Comparison of ENCODE assay signal across 8 cellular contexts in the genomic region with DNA sequence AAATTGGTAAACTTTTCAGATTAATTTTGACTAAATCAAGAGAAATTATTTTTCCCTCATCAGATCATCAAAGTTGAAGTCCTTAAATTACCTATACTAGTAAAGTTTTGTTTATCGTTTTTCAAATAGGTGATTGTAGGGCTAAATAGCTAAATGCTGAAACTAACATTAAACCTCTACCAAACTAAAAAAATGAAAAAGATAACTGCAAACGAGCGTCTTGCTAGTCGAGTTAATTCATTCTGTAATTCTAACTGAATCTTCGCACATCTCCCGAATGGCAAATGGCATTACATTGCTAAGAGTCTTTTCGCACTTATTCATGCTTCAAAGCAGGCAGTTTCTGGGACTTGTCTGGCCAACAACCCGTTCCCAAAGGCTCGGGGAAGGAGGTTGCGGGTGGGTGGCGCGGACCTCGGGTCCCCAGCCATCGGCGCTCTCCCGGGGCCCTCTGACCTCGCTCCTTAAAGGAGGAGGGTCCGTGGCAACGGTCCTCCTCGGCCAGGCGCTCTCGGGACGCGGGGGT. TPM values are rescaled to one million over a fixed set of nuclear protein-coding genes. Genes with fewer than 3 reads are reported as not detected.
DNase-seq lines count a peak whose midpoint lies in the region; ATAC-seq and TF ChIP-seq lines count a peak whose summit lies in the region.

No MANE protein-coding gene starts in this region.

- peak overlapping the region; percentile 74 for H3K4me3 ChIP-seq in Caco-2 (ENCODE audit: low read depth, low read length)
- H3K4me3 ChIP-seq in ectodermal cell (ENCODE audit: insufficient read depth, low read depth, low read length): peak overlapping the region; percentile 59
- no peak overlapping the region for H3K4me3 ChIP-seq in naive thymus-derived CD4-positive, alpha-beta T cell (ENCODE audit: low read length)

- TF ChIP-seq CTCF in Caco-2 (IDR thresholded peaks at IDR 0.05; ENCODE audit: insufficient read depth in 1 of 2, low read depth in 1 of 2, low read length in 1 of 2, severe bottlenecking in 1 of 2, unreplicated experiment in 1 of 2) (no peak), GM13976 (IDR thresholded peaks at IDR 0.05; ENCODE audit: borderline replicate concordance, control extremely low read depth, extremely low read depth, insufficient read depth, missing control alignments) (no peak)

- POLR2A ChIA-PET in Caco-2 (lab: Charles Lee): no interaction called here
- POLR2A ChIA-PET in naive thymus-derived CD4-positive, alpha-beta T cell (lab: Charles Lee): no interaction called here

- no peak for DNase-seq in Caco-2
- DNase-seq in M059J (ENCODE audit: low read depth): peak; percentile 59
- no peak for DNase-seq in naive thymus-derived CD4-positive, alpha-beta T cell
- no peak for DNase-seq in NCI-H187 (lab: John Stamatoyannopoulos, UW)
- DNase-seq in GM13976 (ENCODE audit: low spot score): no peak
- no peak for DNase-seq in SW 1271 (lab: John Stamatoyannopoulos, UW)

- in situ Hi-C loops in GM13976 (cut with MboI; ENCODE audit: low sequenced_read_pairs, unreplicated experiment): no loop called here

- H3K27ac ChIP-seq in ectodermal cell (ENCODE audit: insufficient read depth, low read depth, low read length, poor library complexity, severe bottlenecking): no peak overlapping the region
- H3K27ac ChIP-seq in naive thymus-derived CD4-positive, alpha-beta T cell (ENCODE audit: low read depth, low read length): no peak overlapping the region

- H3K27me3 ChIP-seq in Caco-2 (replicated peaks; ENCODE audit: control insufficient read depth, insufficient read depth, low read length) (no peaks in the 10 kb centered on the region), ectodermal cell (ENCODE audit: control insufficient read depth, insufficient read depth, low read length, poor library complexity, severe bottlenecking) (peaks cover 59% of the 10 kb centered on the region)
- H3K27me3 ChIP-seq in naive thymus-derived CD4-positive, alpha-beta T cell (ENCODE audit: control insufficient read depth in 2 of 2, insufficient read depth in 2 of 2, low read length in 2 of 2): peaks cover 0 to 12% of the 10 kb centered on the region in 2 donors

- H3K4me1 ChIP-seq in Caco-2 (no peaks in the 10 kb centered on the region), ectodermal cell (ENCODE audit: control insufficient read depth, insufficient read depth, low read length) (no peaks in the 10 kb centered on the region)
- H3K4me1 ChIP-seq in naive thymus-derived CD4-positive, alpha-beta T cell (ENCODE audit: control insufficient read depth in 2 of 2, insufficient read depth in 2 of 2, low read length in 2 of 2): no peaks in the 10 kb centered on the region

- peaks cover 10% of the 10 kb centered on the region for H3K27me3 Mint-ChIP-seq in Caco-2 (ENCODE audit: insufficient read depth, unreplicated experiment)
- peaks cover 62 to 81% (median 64%) of the 10 kb centered on the region in 5 donors for H3K27me3 Mint-ChIP-seq in naive thymus-derived CD4-positive, alpha-beta T cell

- no TSS peak for BruUV-seq in Caco-2 (replicated peaks; lab: Mats Ljungman, UMichigan)

- no peaks in the 10 kb centered on the region for H3K4me1 Mint-ChIP-seq in Caco-2 (ENCODE audit: low read depth, unreplicated experiment)
- peaks cover 0 to 17% (median 11%) of the 10 kb centered on the region in 7 donors for H3K4me1 Mint-ChIP-seq in naive thymus-derived CD4-positive, alpha-beta T cell

- intact Hi-C loops in Caco-2 (cut with micrococcal nuclease; ENCODE audit: unreplicated experiment): loop anchor here (5.0 kb wide), 2 partner anchors 49 to 136 kb away; no protein-coding TSS in a partner anchor
- intact Hi-C loops in naive thymus-derived CD4-positive, alpha-beta T cell (cut with micrococcal nuclease): loop anchor here in 1 of 2 donors (1.0 kb wide), 1 partner anchor 266 kb away; no protein-coding TSS in a partner anchor

- H3K27ac Mint-ChIP-seq in Caco-2 (ENCODE audit: unreplicated experiment): no peak overlapping the region
- H3K27ac Mint-ChIP-seq in naive thymus-derived CD4-positive, alpha-beta T cell: no peak overlapping the region

- H3K36me3 ChIP-seq in Caco-2 (ENCODE audit: control insufficient read depth, insufficient read depth, low read length) (no peaks in the 10 kb centered on the region), ectodermal cell (ENCODE audit: control insufficient read depth, insufficient read depth, low read length) (no peaks in the 10 kb centered on the region)
- no peaks in the 10 kb centered on the region for H3K36me3 ChIP-seq in naive thymus-derived CD4-positive, alpha-beta T cell (ENCODE audit: control insufficient read depth in 2 of 3, insufficient read depth in 3 of 3, low read length in 3 of 3)

- 8 to 9% methylated on average over 23 of the region's 24 CpGs for WGBS in ectodermal cell, 2 experiments

- no peaks in the 10 kb centered on the region for H3K36me3 Mint-ChIP-seq in Caco-2 (ENCODE audit: insufficient read depth, unreplicated experiment)
- no peaks in the 10 kb centered on the region for H3K36me3 Mint-ChIP-seq in naive thymus-derived CD4-positive, alpha-beta T cell

- H3K9me3 ChIP-seq in Caco-2 (no peaks in the 10 kb centered on the region), ectodermal cell (ENCODE audit: control insufficient read depth, low read length) (no peaks in the 10 kb centered on the region)
- H3K9me3 ChIP-seq in naive thymus-derived CD4-positive, alpha-beta T cell (ENCODE audit: control insufficient read depth in 2 of 3, low read length in 3 of 3): no peaks in the 10 kb centered on the region

- CTCF ChIA-PET in Caco-2 (lab: Charles Lee): interaction anchor here (1.4 kb wide), 1 partner anchor 48 kb away, joined by 8 read pairs; no protein-coding TSS in a partner anchor
- CTCF ChIA-PET in naive thymus-derived CD4-positive, alpha-beta T cell (lab: Charles Lee): no interaction called here

- no peaks in the 10 kb centered on the region for H3K9me3 Mint-ChIP-seq in Caco-2 (ENCODE audit: unreplicated experiment)
- peaks cover 0 to 3% (median 0%) of the 10 kb centered on the region in 11 donors for H3K9me3 Mint-ChIP-seq in naive thymus-derived CD4-positive, alpha-beta T cell

- ATAC-seq in naive thymus-derived CD4-positive, alpha-beta T cell: no peak
- no peak for ATAC-seq in GM21360 (IDR thresholded peaks at IDR 0.05; ENCODE audit: unreplicated experiment)

- H3K4me3 Mint-ChIP-seq in Caco-2 (ENCODE audit: unreplicated experiment): peak overlapping the region; percentile 76
- peak overlapping the region in 9 of 10 donors; percentile 27 to 76 (median 62) for H3K4me3 Mint-ChIP-seq in naive thymus-derived CD4-positive, alpha-beta T cell

RNA-seq across cellular contexts. Expression of a gene that starts 43.8 kb away (rescaled TPM):
- 0.70 and 0.84 TPM in 2 replicates for total RNA-seq in Caco-2 (2022)
- total RNA-seq in M059J (2014; rRNA removed; shearing (Covaris generic)): 0.30 TPM in 1 of 2 replicates, not detected in the other
- 1.1 TPM for polyA plus RNA-seq in ectodermal cell (2013, experiment 1 of 4)
- 1.5 TPM for polyA plus RNA-seq in ectodermal cell (2013, experiment 2 of 4)
- polyA plus RNA-seq in ectodermal cell (2013, experiment 3 of 4): 1.7 TPM
- polyA plus RNA-seq in ectodermal cell (2013, experiment 4 of 4): 1.5 TPM
- not detected for total RNA-seq in naive thymus-derived CD4-positive, alpha-beta T cell
- polyA plus RNA-seq in naive thymus-derived CD4-positive, alpha-beta T cell: not detected
